Comparison of ENCODE assay signal across 28 cellular contexts in the genomic region with DNA sequence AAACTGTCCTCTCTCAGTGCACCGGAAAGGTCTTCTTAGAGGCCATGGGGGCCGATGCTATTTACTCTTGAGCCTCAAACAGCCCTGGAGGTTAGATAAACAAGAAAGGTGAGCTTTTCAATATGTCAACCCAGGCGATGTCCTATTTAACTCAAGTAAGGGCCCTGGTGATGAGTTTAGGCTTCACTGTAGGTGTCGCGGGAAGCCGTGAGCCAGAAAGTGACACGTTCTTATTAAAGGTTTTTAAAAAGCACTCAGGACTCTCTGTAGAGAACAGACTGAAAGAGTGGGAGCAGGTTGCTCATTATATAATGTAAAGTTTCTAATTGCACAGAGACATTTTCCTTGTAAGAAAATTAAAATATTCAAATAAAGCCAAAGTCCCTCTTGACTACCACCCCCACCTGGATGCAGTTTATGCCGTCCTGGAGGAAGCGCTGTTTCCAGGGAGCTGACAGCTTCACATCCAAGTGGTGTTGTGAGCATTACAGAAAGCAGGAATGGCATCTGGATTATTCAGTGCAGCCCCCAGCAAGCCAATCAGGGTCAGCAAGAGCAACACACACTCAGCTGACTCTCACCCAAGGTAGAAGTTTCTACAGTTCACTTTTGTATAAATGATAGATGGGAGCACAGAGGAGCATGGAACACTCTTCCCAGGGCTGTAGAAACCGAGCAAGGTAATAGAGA.
"Had no signal": no experiment of that assay in that cellular context is flagged by ENCODE, and none has a peak within 500 bp of the region (broad histone marks: within the 10 kb centered on the region; RNA-seq: fewer than 3 reads in every experiment).

No MANE protein-coding gene starts in this region.

- H3K36me3 ChIP-seq: brain microvascular endothelial cell, esophagus squamous epithelium, gastroesophageal sphincter, heart left ventricle, WERI-Rb-1 had no signal

- H3K4me1 ChIP-seq: gastroesophageal sphincter, heart left ventricle had no signal

- ATAC-seq: activated CD4-positive, CD25-positive, alpha-beta regulatory T cell treated with anti-CD3 and anti-CD28 coated beads, Interleukin-2, amount 50 U/mL, for 24 hours; activated CD8-positive, alpha-beta T cell treated with anti-CD3 and anti-CD28 coated beads for 36 hours; activated T-cell treated with anti-CD3 and anti-CD28 coated beads, Interleukin-2, amount 50 U/mL, for 4 hours; activated T-helper 17 cell treated with anti-CD3 and anti-CD28 coated beads, Interleukin-2, amount 50 U/mL, for 72 hours; effector memory CD8-positive, alpha-beta T cell; gastroesophageal sphincter; heart left ventricle had no signal

- DNase-seq: activated B cell treated with CpG ODN at 0.5 μM for 24 hours; activated CD4-positive, alpha-beta T cell treated with anti-CD3 and anti-CD28 coated beads for 48 hours; activated CD4-positive, alpha-beta T cell treated with anti-CD3 and anti-CD28 coated beads, Interleukin-2, amount 50 U/mL, for 1 hour; activated CD4-positive, alpha-beta T cell treated with anti-CD3 and anti-CD28 coated beads, Interleukin-2, amount 50 U/mL, for 48 hours; activated CD8-positive, alpha-beta memory T cell treated with anti-CD3 and anti-CD28 coated beads for 24 hours; activated CD8-positive, alpha-beta T cell treated with anti-CD3 and anti-CD28 coated beads for 36 hours; activated effector memory CD4-positive, alpha-beta T cell treated with Interleukin-2 at 50 U/mL for 16 hours; activated gamma-delta T cell treated with Interleukin-2 at 50 U/mL for 16 hours; activated naive CD4-positive, alpha-beta T cell treated with anti-CD3 and anti-CD28 coated beads, Interleukin-2, amount 50 U/mL, for 16 hours; activated naive CD4-positive, alpha-beta T cell treated with Interleukin-2 at 50 U/mL for 16 hours; activated T-cell treated with anti-CD3 and anti-CD28 coated beads, Interleukin-2, amount 50 U/mL, for 4 hours; amniotic stem cell; brain microvascular endothelial cell; cortex of kidney; dermis blood vessel endothelial cell; effector CD4-positive, alpha-beta T cell; effector memory CD8-positive, alpha-beta T cell; erythroblast; esophagus squamous epithelium; foreskin melanocyte; heart left ventricle; T-helper 9 cell; WERI-Rb-1 had no signal

- H3K9me3 ChIP-seq: esophagus squamous epithelium, gastroesophageal sphincter, heart left ventricle had no signal

- H3K9me3 Mint-ChIP-seq: activated B cell treated with CpG ODN at 0.5 μM for 24 hours; activated CD8-positive, alpha-beta T cell treated with anti-CD3 and anti-CD28 coated beads for 36 hours; activated T-cell treated with anti-CD3 and anti-CD28 coated beads, Interleukin-2, amount 50 U/mL, for 4 hours; activated T-helper 17 cell treated with anti-CD3 and anti-CD28 coated beads, Interleukin-2, amount 50 U/mL, for 72 hours; effector memory CD8-positive, alpha-beta T cell; T-helper 1 cell treated with Interleukin-12 subunit alpha and Interleukin-12 subunit beta and Interleukin-4 antibody, amounts not matched to agents 30 μg/mL and 1 μg/mL, for 36 hours had no signal

- H3K27me3 ChIP-seq: brain microvascular endothelial cell had no signal

- H3K4me1 Mint-ChIP-seq: activated B cell treated with CpG ODN at 0.5 μM for 24 hours; activated T-helper 17 cell treated with anti-CD3 and anti-CD28 coated beads, Interleukin-2, amount 50 U/mL, for 72 hours had no signal

- H3K27me3 Mint-ChIP-seq: activated B cell treated with CpG ODN at 0.5 μM for 24 hours had no signal

- H3K27ac Mint-ChIP-seq: activated B cell treated with CpG ODN at 0.5 μM for 24 hours; activated CD8-positive, alpha-beta T cell treated with anti-CD3 and anti-CD28 coated beads for 36 hours; activated naive CD8-positive, alpha-beta T cell; activated T-helper 17 cell treated with anti-CD3 and anti-CD28 coated beads, Interleukin-2, amount 50 U/mL, for 72 hours; effector memory CD8-positive, alpha-beta T cell; T-helper 1 cell treated with Interleukin-12 subunit alpha and Interleukin-12 subunit beta and Interleukin-4 antibody, amounts not matched to agents 30 μg/mL and 1 μg/mL, for 36 hours had no signal

- H3K4me3 ChIP-seq: esophagus squamous epithelium, gastroesophageal sphincter, heart left ventricle had no signal

- H3K36me3 Mint-ChIP-seq: activated naive CD8-positive, alpha-beta T cell had no signal

- H3K27ac ChIP-seq: brain microvascular endothelial cell, esophagus squamous epithelium, gastroesophageal sphincter, heart left ventricle, WERI-Rb-1 had no signal

- H3K4me3 Mint-ChIP-seq: activated B cell treated with CpG ODN at 0.5 μM for 24 hours; activated CD8-positive, alpha-beta T cell treated with anti-CD3 and anti-CD28 coated beads for 36 hours; activated naive CD8-positive, alpha-beta T cell; activated T-cell treated with anti-CD3 and anti-CD28 coated beads, Interleukin-2, amount 50 U/mL, for 4 hours; activated T-helper 17 cell treated with anti-CD3 and anti-CD28 coated beads, Interleukin-2, amount 50 U/mL, for 72 hours; effector memory CD8-positive, alpha-beta T cell; T-helper 1 cell treated with Interleukin-12 subunit alpha and Interleukin-12 subunit beta and Interleukin-4 antibody, amounts not matched to agents 30 μg/mL and 1 μg/mL, for 36 hours had no signal
